ENCODE assay signal across 12 cellular contexts in genomic region chr6:154386848-154387717, GRCh38. TPM values are rescaled to one million over a fixed set of nuclear protein-coding genes. Genes with fewer than 3 reads are reported as not detected.
DNase-seq lines count a peak whose midpoint lies in the region; ATAC-seq, FAIRE-seq and TF ChIP-seq lines count a peak whose summit lies in the region.
"Had no signal": no experiment of that assay in that cellular context is flagged by ENCODE, and none has a peak within 500 bp of the region (broad histone marks: within the 10 kb centered on the region; RNA-seq: fewer than 3 reads in every experiment).

No MANE protein-coding gene starts in this region.

- peak overlapping the region; percentile 3 for H3K4me2 ChIP-seq in mesenchymal stem cell (ENCODE audit: low read length, poor library complexity, severe bottlenecking)

- H3K23ac ChIP-seq in mesenchymal stem cell (ENCODE audit: low read length in 2 of 2), result no peak overlapping the region

- peak overlapping the region in 1 of 2 experiments; percentile 66 for H3K18ac ChIP-seq in mesenchymal stem cell (ENCODE audit: low read depth in 1 of 2, low read length in 2 of 2)

- no peaks in the 10 kb centered on the region for H3K36me3 Mint-ChIP-seq in effector memory CD8-positive, alpha-beta T cell (ENCODE audit: insufficient read depth)
- H3K36me3 Mint-ChIP-seq: brain had no signal

- H2AK5ac ChIP-seq in mesenchymal stem cell (ENCODE audit: low read length, severe bottlenecking), result peak overlapping the region; percentile 66

- H3K9ac ChIP-seq in mesenchymal stem cell (ENCODE audit: low read length), result no peak overlapping the region

- no peaks in the 10 kb centered on the region for H3K36me3 ChIP-seq in bronchial epithelial cell (ENCODE audit: control insufficient read depth, insufficient read depth, low read length)
- H3K36me3 ChIP-seq in mesenchymal stem cell (ENCODE audit: control insufficient read depth in 1 of 2, insufficient read depth in 2 of 2, low read depth in 1 of 2, low read length in 2 of 2), result no peaks in the 10 kb centered on the region
- H3K36me3 ChIP-seq in lower lobe of right lung, result no peaks in the 10 kb centered on the region

- H3K9me3 ChIP-seq in mesenchymal stem cell (ENCODE audit: control insufficient read depth, low read length) (peaks cover 8% of the 10 kb centered on the region), lower lobe of right lung (no peaks in the 10 kb centered on the region)

- H2BK5ac ChIP-seq in mesenchymal stem cell (ENCODE audit: low read depth, low read length, poor library complexity, severe bottlenecking), result no peak overlapping the region

- H2BK120ac ChIP-seq in mesenchymal stem cell (ENCODE audit: low read depth, low read length), result no peak overlapping the region

- H4K8ac ChIP-seq in mesenchymal stem cell (ENCODE audit: low read length), result no peak overlapping the region

- H3K4me3 ChIP-seq in LNCaP clone FGC (ENCODE audit: low read depth, low read length), result no peak overlapping the region
- H3K4me3 ChIP-seq in bronchial epithelial cell (ENCODE audit: low read depth, low read length), result no peak overlapping the region
- peak overlapping the region in 1 of 2 experiments; percentile 5 for H3K4me3 ChIP-seq in mesenchymal stem cell (ENCODE audit: insufficient read depth in 1 of 2, low read depth in 1 of 2, low read length in 2 of 2)
- no peak overlapping the region for H3K4me3 ChIP-seq in lower lobe of right lung

- no peak overlapping the region for H2AFZ ChIP-seq in mesenchymal stem cell (ENCODE audit: low read depth, low read length)

- H3K27ac Mint-ChIP-seq in effector memory CD8-positive, alpha-beta T cell, result no peak overlapping the region

- H3K27me3 Mint-ChIP-seq in effector memory CD8-positive, alpha-beta T cell, result peaks cover 48 to 56% of the 10 kb centered on the region in 2 donors

- peak overlapping the region; percentile 41 for H2BK15ac ChIP-seq in mesenchymal stem cell (ENCODE audit: low read depth, poor library complexity, severe bottlenecking)

- intact Hi-C loops in lower lobe of right lung (cut with DNase I), result no loop called here

- TF ChIP-seq CTCF in LNCaP clone FGC (IDR thresholded peaks at IDR 0.05; ENCODE audit: control insufficient read depth, extremely low read depth, insufficient read depth) (no peak), bronchial epithelial cell (IDR thresholded peaks at IDR 0.05; ENCODE audit: insufficient read depth, low read length, severe bottlenecking) (no peak), lower lobe of right lung (IDR thresholded peaks at IDR 0.05) (no peak)

- H3K27ac ChIP-seq in mesenchymal stem cell (ENCODE audit: low read length, poor library complexity, severe bottlenecking) (peak overlapping the region; percentile 67), lower lobe of right lung (no peak overlapping the region)

- no peaks in the 10 kb centered on the region for H3K27me3 ChIP-seq in bronchial epithelial cell (ENCODE audit: control insufficient read depth, insufficient read depth, low read length)
- H3K27me3 ChIP-seq in mesenchymal stem cell (ENCODE audit: control insufficient read depth in 1 of 2, insufficient read depth in 1 of 2, low read length in 2 of 2), result no peaks in the 10 kb centered on the region
- no peaks in the 10 kb centered on the region for H3K27me3 ChIP-seq in lower lobe of right lung (ENCODE audit: low read depth)

- DNase-seq in COLO829 (ENCODE audit: low spot score), result peak; percentile 37
- peak; percentile 13 for DNase-seq in LNCaP clone FGC (ENCODE audit: low read depth)
- DNase-seq in bronchial epithelial cell (ENCODE audit: low read depth), result peak; percentile 92
- peak; percentile 84 for DNase-seq in mesenchymal stem cell
- no peak for DNase-seq in GOT3 (lab: John Stamatoyannopoulos, UW)
- no peak for DNase-seq in lower lobe of right lung
- no peak for DNase-seq in effector memory CD8-positive, alpha-beta T cell
- DNase-seq: activated CD8-positive, alpha-beta memory T cell treated with anti-CD3 and anti-CD28 coated beads, Interleukin-2, amount 50 U/mL, for 48 hours; NCI-H1092 treated with DMSO at 0.1 percent for 48 hours had no signal

- H4K91ac ChIP-seq in mesenchymal stem cell (ENCODE audit: low read length), result no peak overlapping the region

- no peak overlapping the region for H3K14ac ChIP-seq in mesenchymal stem cell (ENCODE audit: low read length in 2 of 2)

- ATAC-seq in lower lobe of right lung (no peak), GM21619 (IDR thresholded peaks at IDR 0.05; ENCODE audit: unreplicated experiment) (no peak)
- ATAC-seq in effector memory CD8-positive, alpha-beta T cell (replicated peaks), result no peak

- 30% methylated on average over 4 of the region's 5 CpGs for WGBS in mesenchymal stem cell

- peaks cover 0 to 1% of the 10 kb centered on the region in 2 donors for H3K9me3 Mint-ChIP-seq in effector memory CD8-positive, alpha-beta T cell

- H3K4me1 ChIP-seq in mesenchymal stem cell (ENCODE audit: control insufficient read depth, insufficient read depth, low read depth, low read length), result peaks cover 9% of the 10 kb centered on the region
- H3K4me1 ChIP-seq in lower lobe of right lung, result no peaks in the 10 kb centered on the region

- H3K4me3 Mint-ChIP-seq in effector memory CD8-positive, alpha-beta T cell, result no peak overlapping the region
- H3K4me3 Mint-ChIP-seq: brain had no signal

- peak overlapping the region in 1 of 2 experiments; percentile 41 for H3K4ac ChIP-seq in mesenchymal stem cell (ENCODE audit: low read depth in 1 of 2, low read length in 2 of 2)

- no peak overlapping the region for H2BK12ac ChIP-seq in mesenchymal stem cell (ENCODE audit: low read length in 2 of 2)

- H3K4me1 Mint-ChIP-seq in effector memory CD8-positive, alpha-beta T cell (ENCODE audit: low read depth in 2 of 2), result no peaks in the 10 kb centered on the region
- H3K4me1 Mint-ChIP-seq: brain had no signal

- H3K79me1 ChIP-seq in mesenchymal stem cell (replicated peaks; ENCODE audit: low read length, poor library complexity, severe bottlenecking), result no peaks in the 10 kb centered on the region

- FAIRE-seq in bronchial epithelial cell (lab: Jason Lieb, UNC), result no peak

RNA-seq across cellular contexts. Expression of gene IPCEF1, which starts 30.5 kb away (rescaled TPM):
- total RNA-seq in bronchial epithelial cell (under 0.01 and 0.26 TPM in 2 replicates), lower lobe of right lung (7.9 TPM)
- polyA plus RNA-seq in mesenchymal stem cell (2013, experiment 1 of 2), result 0.04 TPM
- 0.07 TPM for polyA plus RNA-seq in mesenchymal stem cell (2013, experiment 2 of 2)
- total RNA-seq: myocyte had no signal

Comparison
In these comparisons a context has a peak if more than half of its experiments do, and no peak if none do; other contexts are left out.
1. DNase-seq: peak in COLO829 (single experiment), LNCaP clone FGC (single experiment), bronchial epithelial cell (single experiment) and mesenchymal stem cell (single experiment); none in GOT3 (single experiment), lower lobe of right lung (single experiment) and effector memory CD8-positive, alpha-beta T cell (0 of 3).